In genomic region chr12:123133701-123134100, GRCh38 we compare ENCODE assay signal across 19 cellular contexts.
"Had no signal": no experiment of that assay in that cellular context is flagged by ENCODE, and none has a peak within 500 bp of the region (broad histone marks: within the 10 kb centered on the region; RNA-seq: fewer than 3 reads in every experiment).

No MANE protein-coding gene starts in this region.

- H3K36me3 ChIP-seq: colonic mucosa, gastroesophageal sphincter, neural progenitor cell, transverse colon had no signal

- H3K4me1 ChIP-seq: neural progenitor cell had no signal

- H3K4me1 Mint-ChIP-seq: neural progenitor cell had no signal

- H3K4me2 ChIP-seq: neural progenitor cell had no signal

- H3K9me3 ChIP-seq: colonic mucosa, gastroesophageal sphincter, heart left ventricle, transverse colon had no signal

- H3K27ac ChIP-seq: colonic mucosa, neural progenitor cell had no signal

- H3K9me3 Mint-ChIP-seq: activated T-helper 17 cell treated with anti-CD3 and anti-CD28 coated beads, Interleukin-2, amount 50 U/mL, for 72 hours; central memory CD8-positive, alpha-beta T cell; neural progenitor cell had no signal

- H3K4me3 ChIP-seq: colonic mucosa, gastroesophageal sphincter, heart left ventricle, neural progenitor cell, transverse colon had no signal

- H3K4me3 Mint-ChIP-seq: activated CD4-positive, alpha-beta T cell treated with anti-CD3 and anti-CD28 coated beads for 36 hours; activated T-helper 17 cell treated with anti-CD3 and anti-CD28 coated beads, Interleukin-2, amount 50 U/mL, for 72 hours; central memory CD8-positive, alpha-beta T cell; neural progenitor cell; WTC11 had no signal

- DNase-seq: activated CD4-positive, alpha-beta T cell treated with anti-CD3 and anti-CD28 coated beads for 36 hours; activated CD4-positive, alpha-beta T cell treated with anti-CD3 and anti-CD28 coated beads, Interleukin-2, amount 50 U/mL, for 48 hours; activated naive CD4-positive, alpha-beta T cell treated with Interleukin-2 at 50 U/mL for 16 hours; activated T-cell treated with anti-CD3 and anti-CD28 coated beads, Interleukin-2, amount 50 U/mL, for 1 hour; colonic mucosa; heart left ventricle; kidney; stimulated activated CD4-positive, alpha-beta T cell treated with anti-CD3 and anti-CD28 coated beads, Interleukin-2, amount 100 ng/mL, for 24 hours; stimulated activated naive CD8-positive, alpha-beta T cell treated with anti-CD3 and anti-CD28 coated beads, Interleukin-15, Interleukin-2, amounts not matched to agents 100 U/mL and 50 U/mL, for 24 hours; substantia nigra; SW 1271; transverse colon had no signal

- ATAC-seq: activated CD4-positive, alpha-beta T cell treated with anti-CD3 and anti-CD28 coated beads for 36 hours; activated T-helper 17 cell treated with anti-CD3 and anti-CD28 coated beads, Interleukin-2, amount 50 U/mL, for 72 hours; gastroesophageal sphincter; heart left ventricle; stimulated activated naive CD8-positive, alpha-beta T cell treated with anti-CD3 and anti-CD28 coated beads, Interleukin-15, Interleukin-2, amounts not matched to agents 100 U/mL and 50 U/mL, for 24 hours; WTC11 had no signal

- H3K27me3 Mint-ChIP-seq: activated CD4-positive, alpha-beta T cell treated with anti-CD3 and anti-CD28 coated beads for 36 hours; activated T-helper 17 cell treated with anti-CD3 and anti-CD28 coated beads, Interleukin-2, amount 50 U/mL, for 72 hours; central memory CD8-positive, alpha-beta T cell; progenitor cell of endocrine pancreas had no signal

- FAIRE-seq: endometrium, kidney had no signal

- H3K27ac Mint-ChIP-seq: activated CD4-positive, alpha-beta T cell treated with anti-CD3 and anti-CD28 coated beads for 36 hours; activated T-helper 17 cell treated with anti-CD3 and anti-CD28 coated beads, Interleukin-2, amount 50 U/mL, for 72 hours; neural progenitor cell; progenitor cell of endocrine pancreas; WTC11 had no signal

- H2AFZ ChIP-seq: neural progenitor cell had no signal

- H3K9ac ChIP-seq: neural progenitor cell had no signal

- H3K27me3 ChIP-seq: colonic mucosa, gastroesophageal sphincter, heart left ventricle, neural progenitor cell, transverse colon had no signal
